Comparison of ENCODE assay signal across 8 cellular contexts in genomic region chr7:92810242-92810611, GRCh38. TPM values are rescaled to one million over a fixed set of nuclear protein-coding genes. Genes with fewer than 3 reads are reported as not detected.
DNase-seq lines count a peak whose midpoint lies in the region; ATAC-seq, FAIRE-seq and TF ChIP-seq lines count a peak whose summit lies in the region.

No MANE protein-coding gene starts in this region.

- H3K9me3 Mint-ChIP-seq in activated CD4-positive, alpha-beta T cell treated with anti-CD3 and anti-CD28 coated beads for 36 hours (ENCODE audit: low read depth) = no peaks in the 10 kb centered on the region

- H3K36me3 Mint-ChIP-seq in activated CD4-positive, alpha-beta T cell treated with anti-CD3 and anti-CD28 coated beads for 36 hours (ENCODE audit: low read depth) = peaks cover 39% of the 10 kb centered on the region

- POLR2A ChIA-PET in activated CD4-positive, alpha-beta T cell treated with anti-CD3 and anti-CD28 coated beads for 36 hours (lab: Charles Lee) = interaction anchor here (0.6 to 1.1 kb wide), 3 partner anchors 29 to 178 kb away, joined by 4 read pairs; no protein-coding TSS in a partner anchor
- POLR2A ChIA-PET in HepG2 (lab: Yijun Ruan, JAX) = interaction anchor here (1.3 to 1.6 kb wide), 3 partner anchors 17 to 115 kb away, joined by 3 to 5 read pairs (median 4); no protein-coding TSS in a partner anchor

- no peak for TF ChIP-seq CTCF in HepG2 (CRISPR knock-in tag; IDR thresholded peaks at IDR 0.05)
- TF ChIP-seq CTCF in upper lobe of right lung (IDR thresholded peaks at IDR 0.05) = no peak

- CTCF ChIA-PET in activated CD4-positive, alpha-beta T cell treated with anti-CD3 and anti-CD28 coated beads for 36 hours (lab: Charles Lee) = interaction anchor here (1.0 to 3.2 kb wide), 3 partner anchors 22 to 188 kb away, joined by 3 to 10 read pairs (median 4); no protein-coding TSS in a partner anchor
- CTCF ChIA-PET in HepG2 (lab: Yijun Ruan, JAX; ENCODE audit: low intra/inter-chr PET ratio, low total read pairs) = no interaction called here

- peaks cover 97% of the 10 kb centered on the region for H3K79me2 ChIP-seq in HepG2 (ENCODE audit: insufficient read depth, low read length)

- no peak for TF ChIP-seq POLR2A in HepG2 (IDR thresholded peaks at IDR 0.05; ENCODE audit: insufficient read depth in 1 of 2, low read depth in 2 of 2, low read length in 2 of 2)

- no TSS peak for BruUV-seq in HepG2 (replicated peaks; lab: Mats Ljungman, UMichigan)

- no peak for DNase-seq in activated CD4-positive, alpha-beta T cell treated with anti-CD3 and anti-CD28 coated beads for 36 hours
- no peak for DNase-seq in activated CD4-positive, alpha-beta T cell treated with anti-CD3 and anti-CD28 coated beads for 4 hours
- no peak for DNase-seq in HepG2 (ENCODE audit: low spot score)
- no peak for DNase-seq in upper lobe of right lung
- no peak for DNase-seq in RKO (ENCODE audit: low spot score)
- DNase-seq in ureter (ENCODE audit: low spot score) = no peak

- peak overlapping the region; percentile 1; the same call in 1 of the 2 replicates for H3K9ac ChIP-seq in HepG2 (ENCODE audit: insufficient read depth, low read depth, low read length)

- H3K36me3 ChIP-seq in HepG2 (replicated peaks in 1 of 2; ENCODE audit: control insufficient read depth in 1 of 2, insufficient read depth in 2 of 2, low read length in 2 of 2) (peaks cover 2 to 13% of the 10 kb centered on the region in 2 experiments; a peak in 4 of 5 replicates), upper lobe of right lung (no peaks in the 10 kb centered on the region)

- in situ Hi-C loops in HepG2 (cut with HindIII; ENCODE audit: extremely low pct_ligation_motif_present, low pct_unique_long_range_greater_than_20kb) = no loop called here

- H2AFZ ChIP-seq in HepG2 (ENCODE audit: low read length) = no peak overlapping the region

- H3K27ac ChIP-seq in HepG2 (ENCODE audit: extremely low read length, insufficient read depth, low read length) (peak overlapping the region; percentile 83), upper lobe of right lung (no peak overlapping the region)

- peaks cover 37% of the 10 kb centered on the region for H4K20me1 ChIP-seq in HepG2 (ENCODE audit: insufficient read depth, low read length)

- intact Hi-C loops in activated CD4-positive, alpha-beta T cell treated with anti-CD3 and anti-CD28 coated beads for 36 hours (cut with DNase I, micrococcal nuclease) = no loop called here
- intact Hi-C loops in HepG2 (cut with micrococcal nuclease; ENCODE audit: unreplicated experiment) = no loop called here
- intact Hi-C loops in upper lobe of right lung (cut with DNase I) = no loop called here

- H3K27me3 ChIP-seq in HepG2 (ENCODE audit: control insufficient read depth in 1 of 2, insufficient read depth in 2 of 2, low read length in 2 of 2) (no peaks in the 10 kb centered on the region), upper lobe of right lung (no peaks in the 10 kb centered on the region)

- no peak for FAIRE-seq in HepG2 (lab: Jason Lieb, UNC)

- no peaks in the 10 kb centered on the region for H3K9me3 ChIP-seq in HepG2 (ENCODE audit: low read length)
- H3K9me3 ChIP-seq in upper lobe of right lung = no peaks in the 10 kb centered on the region

- TF ChIP-seq EP300 in HepG2 (IDR thresholded peaks at IDR 0.05; ENCODE audit: low read depth in 2 of 2, low read length in 2 of 2) (no peak), HepG2 (CRISPR knock-in tag; IDR thresholded peaks at IDR 0.05; ENCODE audit: borderline replicate concordance) (no peak)

- peaks cover 85% of the 10 kb centered on the region for H3K4me1 Mint-ChIP-seq in activated CD4-positive, alpha-beta T cell treated with anti-CD3 and anti-CD28 coated beads for 36 hours

- peak overlapping the region; percentile 83 for H3K27ac Mint-ChIP-seq in activated CD4-positive, alpha-beta T cell treated with anti-CD3 and anti-CD28 coated beads for 36 hours

- peak overlapping the region; percentile 50 for H3K4me3 Mint-ChIP-seq in activated CD4-positive, alpha-beta T cell treated with anti-CD3 and anti-CD28 coated beads for 36 hours

- peak; percentile 3 for ATAC-seq in activated CD4-positive, alpha-beta T cell treated with anti-CD3 and anti-CD28 coated beads for 36 hours
- peak; percentile 22 for ATAC-seq in HG03066 (IDR thresholded peaks at IDR 0.05; ENCODE audit: low read depth, unreplicated experiment)
- ATAC-seq in SK-N-SH treated with all-trans-retinoic acid at 6 μM for 48 hours = peak; percentile 4
- ATAC-seq in HepG2 = no peak
- no peak for ATAC-seq in upper lobe of right lung

- H3K27me3 Mint-ChIP-seq in activated CD4-positive, alpha-beta T cell treated with anti-CD3 and anti-CD28 coated beads for 36 hours = no peaks in the 10 kb centered on the region

- H3K4me2 ChIP-seq in HepG2 (ENCODE audit: low read depth, low read length) = peak overlapping the region; percentile 41

- peak overlapping the region in 1 of 3 experiments; percentile 9; a peak in 1 of 6 replicates for H3K4me3 ChIP-seq in HepG2 (replicated peaks in 1 of 3; ENCODE audit: insufficient read depth in 1 of 3, low read depth in 2 of 3, low read length in 3 of 3)
- no peak overlapping the region for H3K4me3 ChIP-seq in upper lobe of right lung

- H3K4me1 ChIP-seq in HepG2 (ENCODE audit: insufficient read depth, low read length) (peaks cover 71% of the 10 kb centered on the region), upper lobe of right lung (peaks cover 11% of the 10 kb centered on the region)

- no peak for TF ChIP-seq RAD21 in HepG2 (CRISPR knock-in tag; IDR thresholded peaks at IDR 0.05)

- WGBS in HepG2 (ENCODE audit: low lambda C conversion rate) = 58% methylated on average over 4 of the region's 4 CpGs

TF ChIP-seq in SK-N-SH treated with all-trans-retinoic acid at 6 μM for 48 hours, 23 proteins besides CTCF, POLR2A, EP300 and RAD21 (continues in another document):
- TF ChIP-seq, protein P1, sequence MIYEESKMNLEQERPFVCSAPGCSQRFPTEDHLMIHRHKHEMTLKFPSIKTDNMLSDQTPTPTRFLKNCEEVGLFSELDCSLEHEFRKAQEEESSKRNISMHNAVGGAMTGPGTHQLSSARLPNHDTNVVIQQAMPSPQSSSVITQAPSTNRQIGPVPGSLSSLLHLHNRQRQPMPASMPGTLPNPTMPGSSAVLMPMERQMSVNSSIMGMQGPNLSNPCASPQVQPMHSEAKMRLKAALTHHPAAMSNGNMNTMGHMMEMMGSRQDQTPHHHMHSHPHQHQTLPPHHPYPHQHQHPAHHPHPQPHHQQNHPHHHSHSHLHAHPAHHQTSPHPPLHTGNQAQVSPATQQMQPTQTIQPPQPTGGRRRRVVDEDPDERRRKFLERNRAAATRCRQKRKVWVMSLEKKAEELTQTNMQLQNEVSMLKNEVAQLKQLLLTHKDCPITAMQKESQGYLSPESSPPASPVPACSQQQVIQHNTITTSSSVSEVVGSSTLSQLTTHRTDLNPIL (CRISPR knock-in tag; IDR thresholded peaks at IDR 0.05; ENCODE audit: low read depth) = no peak
- TF ChIP-seq ZNF70 (CRISPR knock-in tag; IDR thresholded peaks at IDR 0.05) = no peak
- peak; percentile 69 for TF ChIP-seq ISL1 (CRISPR knock-in tag; IDR thresholded peaks at IDR 0.05)
- 0 out of 2 replicates have a peak, but pooled peaks have one; percentile 10 for TF ChIP-seq GLIS3 (CRISPR knock-in tag; IDR thresholded peaks at IDR 0.05)

TF ChIP-seq in HepG2, 621 proteins besides CTCF, POLR2A, EP300 and RAD21:
- TF ChIP-seq AHR (CRISPR knock-in tag; IDR thresholded peaks at IDR 0.05) (no peak), ZNF317 (CRISPR knock-in tag; IDR thresholded peaks at IDR 0.05) (0 out of 2 replicates have a peak, but pooled peaks have one; percentile 17)

RNA-seq across cellular contexts. Expression of gene CDK6, which starts 26.1 kb away (rescaled TPM):
- 100 to 1,000 TPM; 118 to 135 TPM for total RNA-seq in activated CD4-positive, alpha-beta T cell treated with anti-CD3 and anti-CD28 coated beads for 36 hours
- total RNA-seq in HepG2 (2016; rRNA removed; fragmentation: Illumina TruSeq; extraction: Trizol) (90.8 and 134 TPM in 2 replicates), upper lobe of right lung (22.4 TPM), ureter (24.8 TPM)
- 5.1 and 5.5 TPM in 2 replicates for total RNA-seq in HepG2 (2016; cell fraction: cytosol; rRNA removed; fragmentation: Illumina TruSeq; extraction: Trizol; ENCODE audit: low read depth)
- 84.9 and 123 TPM in 2 replicates for total RNA-seq in HepG2 (2016; cell fraction: insoluble cytoplasmic fraction; rRNA removed; fragmentation: Illumina TruSeq; extraction: Trizol)
- 29.2 and 30.5 TPM in 2 replicates for total RNA-seq in HepG2 (2016; cell fraction: membrane; rRNA removed; fragmentation: Illumina TruSeq; extraction: Trizol)
- total RNA-seq in HepG2 (2016; cell fraction: nucleus; rRNA removed; fragmentation: Illumina TruSeq; extraction: Trizol) = 119 and 130 TPM in 2 replicates
- polyA plus RNA-seq in HepG2 (2011; rRNA removed) = 25.6 and 34.6 TPM in 2 replicates
- polyA plus RNA-seq in HepG2 (2011; cell fraction: cytosol; rRNA removed) = 18.5 and 23.7 TPM in 2 replicates
- 43.9 and 53.9 TPM in 2 replicates for polyA plus RNA-seq in HepG2 (2011; cell fraction: nucleus; rRNA removed)
- polyA plus RNA-seq in HepG2 (2012) = 20.9 and 27.3 TPM in 2 replicates
- 1.4 and 1.7 TPM in 2 replicates for polyA plus RNA-seq in HepG2 (2016; cell fraction: cytosol; fragmentation: Illumina TruSeq; extraction: Trizol; ENCODE audit: low read depth)
- polyA plus RNA-seq in HepG2 (2016; cell fraction: insoluble cytoplasmic fraction; fragmentation: Illumina TruSeq; extraction: Trizol; ENCODE audit: low read depth) = 58.7 and 59.6 TPM in 2 replicates
- polyA plus RNA-seq in HepG2 (2016; cell fraction: membrane; fragmentation: Illumina TruSeq; extraction: Trizol; ENCODE audit: low read depth) = 5.4 and 5.9 TPM in 2 replicates
- 40.3 and 43.1 TPM in 2 replicates for polyA plus RNA-seq in HepG2 (2016; cell fraction: nucleus; fragmentation: Illumina TruSeq; extraction: Trizol; ENCODE audit: insufficient read depth, low read depth)
- 69.1 and 135 TPM in 2 replicates for polyA minus RNA-seq in HepG2 (2011; rRNA and poly(A)+ RNA removed; ENCODE audit: low replicate concordance)
- polyA minus RNA-seq in HepG2 (2011; cell fraction: cytosol; rRNA and poly(A)+ RNA removed) = 85.6 and 90.1 TPM in 2 replicates
- 219 and 264 TPM in 2 replicates for polyA minus RNA-seq in HepG2 (2011; cell fraction: nucleus; rRNA and poly(A)+ RNA removed)

Comparison
In these comparisons a context has a peak if more than half of its experiments do, and no peak if none do; other contexts are left out.
1. ATAC-seq: peak in activated CD4-positive, alpha-beta T cell treated with anti-CD3 and anti-CD28 coated beads for 36 hours (single experiment), HG03066 (single experiment) and SK-N-SH treated with all-trans-retinoic acid at 6 μM for 48 hours (single experiment); none in HepG2 (single experiment) and upper lobe of right lung (single experiment).